ENCODE assay signal across 25 cellular contexts in the genomic region with DNA sequence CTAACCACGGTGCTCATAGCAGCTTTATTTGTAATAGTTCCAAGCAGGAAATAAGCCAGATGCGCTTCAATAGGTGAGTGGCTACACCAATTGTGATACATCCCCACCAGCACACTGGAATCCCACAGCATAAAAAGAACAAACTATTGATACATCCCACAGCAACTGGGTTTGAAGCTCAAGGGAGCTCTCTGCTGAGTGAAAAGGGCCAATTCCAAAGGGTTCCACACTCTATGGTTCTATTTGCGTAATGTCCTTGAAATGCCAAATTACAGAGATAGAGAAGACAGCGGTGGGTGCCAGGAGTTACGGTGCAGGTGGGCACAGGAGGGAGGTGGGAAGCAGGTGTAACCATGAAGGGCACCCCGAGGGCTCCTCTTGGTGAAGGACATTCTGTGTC.
"Had no signal": no experiment of that assay in that cellular context is flagged by ENCODE, and none has a peak within 500 bp of the region (broad histone marks: within the 10 kb centered on the region; RNA-seq: fewer than 3 reads in every experiment).

No MANE protein-coding gene starts in this region.

- H3K4me1 ChIP-seq: parathyroid adenoma, psoas muscle, right lobe of liver, sigmoid colon, stomach, thyroid gland, tibial nerve, upper lobe of left lung, vagina had no signal

- DNase-seq: natural killer cell; occipital lobe; posterior cingulate gyrus; psoas muscle; right cardiac atrium; right lobe of liver; sigmoid colon; small intestine; stimulated activated CD4-positive, alpha-beta T cell treated with anti-CD3 and anti-CD28 coated beads, Interleukin-15, amount 100 ng/mL, for 24 hours; stimulated activated CD4-positive, alpha-beta T cell treated with anti-CD3 and anti-CD28 coated beads, Interleukin-2, amount 100 ng/mL, for 24 hours; stimulated activated CD4-positive, alpha-beta T cell treated with anti-CD3 and anti-CD28 coated beads, Interleukin-2, amount 100 ng/mL, for 48 hours; stimulated activated CD4-positive, alpha-beta T cell treated with anti-CD3 and anti-CD28 coated beads, Interleukin-4, amount 100 ng/mL, for 24 hours; stimulated activated naive B cell treated with anti-CD40 and anti-IgM and Interleukin-4, amounts not matched to agents 10 μg/mL and 1 μg/mL and 100 μg/mL, for 72 hours; stimulated activated naive CD4-positive, alpha-beta T cell treated with Interleukin-2 at 50 U/mL for 16 hours; stomach; thyroid gland; trophoblast cell had no signal

- H3K9me3 ChIP-seq: right lobe of liver, thoracic aorta, thyroid gland, vagina had no signal

- ATAC-seq: natural killer cell; psoas muscle; right cardiac atrium; right lobe of liver; stimulated activated effector memory CD8-positive, alpha-beta T cell treated with anti-CD3 and anti-CD28 coated beads, Interleukin-12 subunit alpha, Interleukin-12 subunit beta, amount 100 ng/mL, for 72 hours; stimulated activated naive B cell treated with anti-CD40 and anti-IgM and Interleukin-4, amounts not matched to agents 10 μg/mL and 1 μg/mL and 100 μg/mL, for 72 hours had no signal

- H3K27ac ChIP-seq: neural progenitor cell, parathyroid adenoma, psoas muscle, right lobe of liver, sigmoid colon, stomach, thoracic aorta, thyroid gland, tibial nerve, upper lobe of left lung, vagina had no signal

- H2AFZ ChIP-seq: neural progenitor cell, parathyroid adenoma had no signal

- H3K4me2 ChIP-seq: neural progenitor cell had no signal

- H3K36me3 ChIP-seq: neural progenitor cell, right lobe of liver, sigmoid colon, stomach, thoracic aorta, thyroid gland, tibial nerve, upper lobe of left lung, vagina had no signal

- H3K79me2 ChIP-seq: parathyroid adenoma had no signal

- H3K4me3 ChIP-seq: neural progenitor cell, psoas muscle, right lobe of liver, sigmoid colon, stomach, thoracic aorta, thyroid gland, tibial nerve, upper lobe of left lung, vagina had no signal

- FAIRE-seq: small intestine, urothelium cell line had no signal

- H3K27me3 ChIP-seq: neural progenitor cell, right lobe of liver, thyroid gland, tibial nerve, upper lobe of left lung, vagina had no signal
